ENCODE assay signal across 19 cellular contexts in the genomic region with DNA sequence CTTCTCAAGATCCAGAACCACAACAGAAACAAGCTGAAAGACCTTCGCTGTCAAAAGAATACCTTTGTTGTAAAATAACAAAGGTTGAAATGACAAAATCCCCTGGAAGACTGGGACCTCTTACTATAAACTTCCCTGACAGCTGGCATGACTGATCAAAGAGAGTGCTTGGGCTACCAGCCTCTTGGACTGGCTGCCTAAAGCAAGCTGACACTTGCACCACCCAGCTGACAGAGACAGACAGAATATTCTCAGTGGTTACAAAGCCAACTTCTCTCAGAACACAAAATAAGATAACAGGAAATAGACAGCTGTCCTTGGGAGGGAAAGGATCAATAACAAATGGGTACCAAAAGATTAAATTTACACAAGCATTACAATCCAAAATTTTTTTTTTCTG.
A peak's percentile ranks its signal among the peaks of the same experiment; 100 is the strongest.
DNase-seq lines count a peak whose midpoint lies in the region; ATAC-seq and TF ChIP-seq lines count a peak whose summit lies in the region.
"Had no signal": no experiment of that assay in that cellular context is flagged by ENCODE, and none has a peak within 500 bp of the region (broad histone marks: within the 10 kb centered on the region; RNA-seq: fewer than 3 reads in every experiment).

No MANE protein-coding gene starts in this region.

- no peaks in the 10 kb centered on the region for H3K4me1 ChIP-seq in heart right ventricle

- TF ChIP-seq CTCF in WTC11 (IDR thresholded peaks at IDR 0.05) (no peak), heart right ventricle (IDR thresholded peaks at IDR 0.05) (no peak)

- CTCF ChIA-PET in WTC11 (lab: Charles Lee): no interaction called here

- H3K27me3 ChIP-seq in heart right ventricle: no peaks in the 10 kb centered on the region

- no peak overlapping the region for H3K4me3 Mint-ChIP-seq in WTC11
- H3K4me3 Mint-ChIP-seq: CD4-positive, alpha-beta memory T cell; GM23338; H9 had no signal

- 77 to 89% methylated on average over 1 of the region's 1 CpG for WGBS in heart right ventricle, 2 donors

- H3K27me3 Mint-ChIP-seq in WTC11 (ENCODE audit: low read depth): no peaks in the 10 kb centered on the region
- H3K27me3 Mint-ChIP-seq: CD4-positive, alpha-beta memory T cell had no signal

- no peaks in the 10 kb centered on the region for H3K36me3 Mint-ChIP-seq in WTC11
- H3K36me3 Mint-ChIP-seq: CD4-positive, alpha-beta memory T cell had no signal

- POLR2A ChIA-PET in WTC11 (lab: Charles Lee): no interaction called here

- DNase-seq in HT-29 (ENCODE audit: low spot score) (peak; percentile 4), NCI-H510A (lab: John Stamatoyannopoulos, UW) (peak; percentile 0), WTC11 (ENCODE audit: low spot score) (no peak), epithelial cell of prostate (ENCODE audit: low read depth, low spot score) (peak; percentile 5), iPS-NIHi7 (ENCODE audit: extremely low spot score) (no peak), HPDE6-E6E7 (ENCODE audit: extremely low spot score) (no peak), heart right ventricle (no peak), left lobe of liver (ENCODE audit: low spot score) (no peak)
- DNase-seq: C1 segment of cervical spinal cord; Calu3; CD4-positive, alpha-beta memory T cell; COR-L47; DMS79; EL; GDM1; H9 had no signal

- H3K36me3 ChIP-seq in heart right ventricle: no peaks in the 10 kb centered on the region

- H3K27ac ChIP-seq in epithelial cell of prostate: no peak overlapping the region
- H3K27ac ChIP-seq in heart right ventricle: no peak overlapping the region

- H3K4me3 ChIP-seq in heart right ventricle: no peak overlapping the region
- H3K4me3 ChIP-seq: GM12878, GM23338 had no signal

- H3K27ac Mint-ChIP-seq in WTC11: peak overlapping the region; percentile 54; the same call in 1 of the 2 replicates
- H3K27ac Mint-ChIP-seq: GM23338, H9 had no signal

- H3K9me3 Mint-ChIP-seq in WTC11: no peaks in the 10 kb centered on the region
- H3K9me3 Mint-ChIP-seq: GM23338, H9 had no signal

- intact Hi-C loops in heart right ventricle (cut with DNase I): no loop called here

- peaks cover 2% of the 10 kb centered on the region; the same call in 1 of the 2 replicates for H3K4me1 Mint-ChIP-seq in WTC11
- H3K4me1 Mint-ChIP-seq: CD4-positive, alpha-beta memory T cell; H9 had no signal

- ATAC-seq in WTC11 (no peak), heart right ventricle (no peak), left lobe of liver (no peak)
- ATAC-seq: GM12878, GM23338, HCT116 had no signal

- peaks cover 0 to 4% (median 0%) of the 10 kb centered on the region in 11 donors for H3K9me3 ChIP-seq in heart right ventricle

TF ChIP-seq in WTC11, 78 proteins besides CTCF, POLR2A, EP300 and RAD21:
- TF ChIP-seq, protein P1, sequence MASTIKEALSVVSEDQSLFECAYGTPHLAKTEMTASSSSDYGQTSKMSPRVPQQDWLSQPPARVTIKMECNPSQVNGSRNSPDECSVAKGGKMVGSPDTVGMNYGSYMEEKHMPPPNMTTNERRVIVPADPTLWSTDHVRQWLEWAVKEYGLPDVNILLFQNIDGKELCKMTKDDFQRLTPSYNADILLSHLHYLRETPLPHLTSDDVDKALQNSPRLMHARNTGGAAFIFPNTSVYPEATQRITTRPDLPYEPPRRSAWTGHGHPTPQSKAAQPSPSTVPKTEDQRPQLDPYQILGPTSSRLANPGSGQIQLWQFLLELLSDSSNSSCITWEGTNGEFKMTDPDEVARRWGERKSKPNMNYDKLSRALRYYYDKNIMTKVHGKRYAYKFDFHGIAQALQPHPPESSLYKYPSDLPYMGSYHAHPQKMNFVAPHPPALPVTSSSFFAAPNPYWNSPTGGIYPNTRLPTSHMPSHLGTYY (CRISPR knock-in tag; IDR thresholded peaks at IDR 0.05): no peak
TF ChIP-seq in WTC11: peak in this region for 0.

Comparison
In these comparisons a context has a peak if more than half of its experiments do, and no peak if none do; other contexts are left out.
1. DNase-seq: peak in HT-29 (single experiment), NCI-H510A (single experiment) and epithelial cell of prostate (single experiment); none in WTC11 (single experiment), iPS-NIHi7 (single experiment), HPDE6-E6E7 (single experiment), heart right ventricle (0 of 2) and left lobe of liver (single experiment).